12 cellular contexts compared by ENCODE assay signal in genomic region chr12:46963977-46964376, GRCh38.
DNase-seq lines count a peak whose midpoint lies in the region; ATAC-seq, FAIRE-seq and TF ChIP-seq lines count a peak whose summit lies in the region.
"Had no signal": no experiment of that assay in that cellular context is flagged by ENCODE, and none has a peak within 500 bp of the region (broad histone marks: within the 10 kb centered on the region; RNA-seq: fewer than 3 reads in every experiment).

No MANE protein-coding gene starts in this region.

- H2BK15ac ChIP-seq in mesenchymal stem cell (ENCODE audit: low read depth, poor library complexity, severe bottlenecking): no peak overlapping the region

- H3K4me2 ChIP-seq in HepG2 (ENCODE audit: low read depth, low read length) (no peak overlapping the region), mesenchymal stem cell (ENCODE audit: low read length, poor library complexity, severe bottlenecking) (no peak overlapping the region)

- CTCF ChIA-PET in HepG2 (lab: Yijun Ruan, JAX; ENCODE audit: low intra/inter-chr PET ratio, low total read pairs): no interaction called here
- CTCF ChIA-PET in activated CD4-positive, alpha-beta memory T cell treated with anti-CD3 and anti-CD28 coated beads for 36 hours (lab: Charles Lee): no interaction called here
- CTCF ChIA-PET in activated naive CD4-positive, alpha-beta T cell treated with anti-CD3 and anti-CD28 coated beads, Interleukin-2, amount 10 ng/mL, durations not matched to agents 7 days and 5 days (lab: Charles Lee): no interaction called here

- TF ChIP-seq EP300 in HepG2 (IDR thresholded peaks at IDR 0.05; ENCODE audit: low read depth in 2 of 2, low read length in 2 of 2): no peak
- no peak for TF ChIP-seq EP300 in HepG2 (CRISPR knock-in tag; IDR thresholded peaks at IDR 0.05; ENCODE audit: borderline replicate concordance)

- H2AK5ac ChIP-seq in mesenchymal stem cell (ENCODE audit: low read length, severe bottlenecking): peak overlapping the region; percentile 61

- no peak for TF ChIP-seq POLR2A in HepG2 (IDR thresholded peaks at IDR 0.05; ENCODE audit: insufficient read depth in 1 of 2, low read depth in 2 of 2, low read length in 2 of 2)

- intact Hi-C loops in HepG2 (cut with micrococcal nuclease; ENCODE audit: unreplicated experiment): no loop called here
- intact Hi-C loops in activated CD4-positive, alpha-beta memory T cell treated with anti-CD3 and anti-CD28 coated beads for 36 hours (cut with micrococcal nuclease): no loop called here

- H3K9ac ChIP-seq in liver (ENCODE audit: low read depth in 1 of 2, low read length in 2 of 2): no peak overlapping the region
- no peak overlapping the region for H3K9ac ChIP-seq in HepG2 (ENCODE audit: insufficient read depth, low read depth, low read length)
- no peak overlapping the region for H3K9ac ChIP-seq in mesenchymal stem cell (ENCODE audit: low read length)

- H3K36me3 Mint-ChIP-seq in naive thymus-derived CD8-positive, alpha-beta T cell: no peaks in the 10 kb centered on the region
- no peaks in the 10 kb centered on the region for H3K36me3 Mint-ChIP-seq in activated CD4-positive, alpha-beta memory T cell treated with anti-CD3 and anti-CD28 coated beads for 36 hours
- no peaks in the 10 kb centered on the region for H3K36me3 Mint-ChIP-seq in activated naive CD4-positive, alpha-beta T cell treated with anti-CD3 and anti-CD28 coated beads, Interleukin-2, amount 10 ng/mL, durations not matched to agents 7 days and 5 days

- no peak for DNase-seq in HepG2 (ENCODE audit: low spot score)
- no peak for DNase-seq in epithelial cell of prostate (ENCODE audit: low read depth, low spot score)
- no peak for DNase-seq in mesenchymal stem cell
- no peak for DNase-seq in naive thymus-derived CD8-positive, alpha-beta T cell
- DNase-seq in inferior parietal cortex (ENCODE audit: extremely low spot score): no peak
- no peak for DNase-seq in activated CD4-positive, alpha-beta memory T cell treated with anti-CD3 and anti-CD28 coated beads for 36 hours
- no peak for DNase-seq in activated naive CD4-positive, alpha-beta T cell treated with anti-CD3 and anti-CD28 coated beads, Interleukin-2, amount 10 ng/mL, durations not matched to agents 7 days and 5 days
- DNase-seq: activated CD4-positive, alpha-beta memory T cell treated with anti-CD3 and anti-CD28 coated beads, Interleukin-2, amount 10 ng/mL, durations not matched to agents 7 days and 5 days; NCI-H1417 treated with DMSO at 0.1 percent for 48 hours had no signal

- in situ Hi-C loops in HepG2 (cut with HindIII; ENCODE audit: extremely low pct_ligation_motif_present, low pct_unique_long_range_greater_than_20kb): no loop called here

- TF ChIP-seq RAD21 in liver (IDR thresholded peaks at IDR 0.05) (peak in 1 of 2 donors; percentile 60), HepG2 (CRISPR knock-in tag; IDR thresholded peaks at IDR 0.05) (no peak)

- BruUV-seq in HepG2 (replicated peaks; lab: Mats Ljungman, UMichigan): no TSS peak

- no peak overlapping the region for H2BK120ac ChIP-seq in mesenchymal stem cell (ENCODE audit: low read depth, low read length)

- H3K36me3 ChIP-seq in liver (ENCODE audit: control insufficient read depth in 4 of 4, insufficient read depth in 3 of 4, low read depth in 1 of 4, low read length in 3 of 4): no peaks in the 10 kb centered on the region
- H3K36me3 ChIP-seq in HepG2 (replicated peaks in 1 of 2; ENCODE audit: control insufficient read depth in 1 of 2, insufficient read depth in 2 of 2, low read length in 2 of 2): no peaks in the 10 kb centered on the region
- no peaks in the 10 kb centered on the region for H3K36me3 ChIP-seq in mesenchymal stem cell (ENCODE audit: control insufficient read depth in 1 of 2, insufficient read depth in 2 of 2, low read depth in 1 of 2, low read length in 2 of 2)
- H3K36me3 ChIP-seq: brain microvascular endothelial cell had no signal

- POLR2A ChIA-PET in HepG2 (lab: Yijun Ruan, JAX): interaction anchor here (0.6 kb wide), 1 partner anchor 433 kb away, joined by 3 read pairs; no protein-coding TSS in a partner anchor
- POLR2A ChIA-PET in naive thymus-derived CD8-positive, alpha-beta T cell (lab: Charles Lee): no interaction called here
- POLR2A ChIA-PET in activated CD4-positive, alpha-beta memory T cell treated with anti-CD3 and anti-CD28 coated beads for 36 hours (lab: Charles Lee): no interaction called here

- no peaks in the 10 kb centered on the region for H4K20me1 ChIP-seq in HepG2 (ENCODE audit: insufficient read depth, low read length)

- H3K14ac ChIP-seq in mesenchymal stem cell (ENCODE audit: low read length in 2 of 2): no peak overlapping the region

- H3K27me3 Mint-ChIP-seq in naive thymus-derived CD8-positive, alpha-beta T cell: peaks cover 0 to 5% (median 4%) of the 10 kb centered on the region in 5 donors
- peaks cover 5% of the 10 kb centered on the region for H3K27me3 Mint-ChIP-seq in activated CD4-positive, alpha-beta memory T cell treated with anti-CD3 and anti-CD28 coated beads for 36 hours
- peaks cover 13% of the 10 kb centered on the region for H3K27me3 Mint-ChIP-seq in activated naive CD4-positive, alpha-beta T cell treated with anti-CD3 and anti-CD28 coated beads, Interleukin-2, amount 10 ng/mL, durations not matched to agents 7 days and 5 days

- no peak overlapping the region for H2BK5ac ChIP-seq in mesenchymal stem cell (ENCODE audit: low read depth, low read length, poor library complexity, severe bottlenecking)

- TF ChIP-seq CTCF in liver (IDR thresholded peaks at IDR 0.05; ENCODE audit: low read depth, low read length, missing input control) (no peak), HepG2 (CRISPR knock-in tag; IDR thresholded peaks at IDR 0.05) (no peak)

- H3K79me1 ChIP-seq in mesenchymal stem cell (replicated peaks; ENCODE audit: low read length, poor library complexity, severe bottlenecking): no peaks in the 10 kb centered on the region

- WGBS in liver: 15% methylated on average over 3 of the region's 3 CpGs
- WGBS in HepG2 (ENCODE audit: low lambda C conversion rate): 2% methylated on average over 3 of the region's 3 CpGs
- WGBS in mesenchymal stem cell: 36% methylated on average over 3 of the region's 3 CpGs

- H3K4me1 ChIP-seq in liver (ENCODE audit: control insufficient read depth in 4 of 4, insufficient read depth in 4 of 4, low read length in 3 of 4) (peaks cover 6 to 22% (median 16%) of the 10 kb centered on the region in 4 donors), HepG2 (ENCODE audit: insufficient read depth, low read length) (peaks cover 7% of the 10 kb centered on the region), mesenchymal stem cell (ENCODE audit: control insufficient read depth, insufficient read depth, low read depth, low read length) (peaks cover 4% of the 10 kb centered on the region)

- no peak overlapping the region for H3K18ac ChIP-seq in mesenchymal stem cell (ENCODE audit: low read depth in 1 of 2, low read length in 2 of 2)

- peak overlapping the region in 1 of 2 experiments; percentile 6 for H2BK12ac ChIP-seq in mesenchymal stem cell (ENCODE audit: low read length in 2 of 2)

- H3K4me3 Mint-ChIP-seq in naive thymus-derived CD8-positive, alpha-beta T cell: no peak overlapping the region
- H3K4me3 Mint-ChIP-seq in activated CD4-positive, alpha-beta memory T cell treated with anti-CD3 and anti-CD28 coated beads for 36 hours: no peak overlapping the region
- H3K4me3 Mint-ChIP-seq in activated naive CD4-positive, alpha-beta T cell treated with anti-CD3 and anti-CD28 coated beads, Interleukin-2, amount 10 ng/mL, durations not matched to agents 7 days and 5 days: no peak overlapping the region
- H3K4me3 Mint-ChIP-seq: activated CD4-positive, alpha-beta memory T cell treated with anti-CD3 and anti-CD28 coated beads, Interleukin-2, amount 10 ng/mL, durations not matched to agents 7 days and 5 days had no signal

- no peaks in the 10 kb centered on the region for H3K79me2 ChIP-seq in HepG2 (ENCODE audit: insufficient read depth, low read length)

- no peak overlapping the region for H3K27ac Mint-ChIP-seq in naive thymus-derived CD8-positive, alpha-beta T cell
- H3K27ac Mint-ChIP-seq in activated CD4-positive, alpha-beta memory T cell treated with anti-CD3 and anti-CD28 coated beads for 36 hours: no peak overlapping the region
- no peak overlapping the region for H3K27ac Mint-ChIP-seq in activated naive CD4-positive, alpha-beta T cell treated with anti-CD3 and anti-CD28 coated beads, Interleukin-2, amount 10 ng/mL, durations not matched to agents 7 days and 5 days
- H3K27ac Mint-ChIP-seq: activated CD4-positive, alpha-beta memory T cell treated with anti-CD3 and anti-CD28 coated beads, Interleukin-2, amount 10 ng/mL, durations not matched to agents 7 days and 5 days had no signal

- no peaks in the 10 kb centered on the region for H3K4me1 Mint-ChIP-seq in naive thymus-derived CD8-positive, alpha-beta T cell
- no peaks in the 10 kb centered on the region for H3K4me1 Mint-ChIP-seq in activated CD4-positive, alpha-beta memory T cell treated with anti-CD3 and anti-CD28 coated beads for 36 hours (ENCODE audit: low read depth)
- H3K4me1 Mint-ChIP-seq in activated naive CD4-positive, alpha-beta T cell treated with anti-CD3 and anti-CD28 coated beads, Interleukin-2, amount 10 ng/mL, durations not matched to agents 7 days and 5 days: no peaks in the 10 kb centered on the region
- H3K4me1 Mint-ChIP-seq: activated CD4-positive, alpha-beta memory T cell treated with anti-CD3 and anti-CD28 coated beads, Interleukin-2, amount 10 ng/mL, durations not matched to agents 7 days and 5 days had no signal

- H4K8ac ChIP-seq in mesenchymal stem cell (ENCODE audit: low read length): no peak overlapping the region

- peak overlapping the region in 1 of 2 experiments; percentile 28 for H3K4ac ChIP-seq in mesenchymal stem cell (ENCODE audit: low read depth in 1 of 2, low read length in 2 of 2)

- H3K27ac ChIP-seq in liver (ENCODE audit: low read depth in 1 of 2, low read length in 2 of 2): no peak overlapping the region
- H3K27ac ChIP-seq in HepG2 (ENCODE audit: extremely low read length, insufficient read depth, low read length): no peak overlapping the region
- H3K27ac ChIP-seq in epithelial cell of prostate: peak overlapping the region; percentile 61
- H3K27ac ChIP-seq in mesenchymal stem cell (ENCODE audit: low read length, poor library complexity, severe bottlenecking): peak overlapping the region; percentile 52
- H3K27ac ChIP-seq: brain microvascular endothelial cell, SK-N-MC had no signal

- H2AFZ ChIP-seq in HepG2 (ENCODE audit: low read length) (no peak overlapping the region), mesenchymal stem cell (ENCODE audit: low read depth, low read length) (no peak overlapping the region)

- H4K91ac ChIP-seq in mesenchymal stem cell (ENCODE audit: low read length): no peak overlapping the region

- FAIRE-seq in HepG2 (lab: Jason Lieb, UNC): no peak

- H3K9me3 ChIP-seq in liver (ENCODE audit: control insufficient read depth in 4 of 4, low read length in 3 of 4) (no peaks in the 10 kb centered on the region), HepG2 (ENCODE audit: low read length) (no peaks in the 10 kb centered on the region), mesenchymal stem cell (ENCODE audit: control insufficient read depth, low read length) (no peaks in the 10 kb centered on the region)

- no peaks in the 10 kb centered on the region for H3K9me3 Mint-ChIP-seq in naive thymus-derived CD8-positive, alpha-beta T cell
- no peaks in the 10 kb centered on the region for H3K9me3 Mint-ChIP-seq in activated CD4-positive, alpha-beta memory T cell treated with anti-CD3 and anti-CD28 coated beads for 36 hours
- no peaks in the 10 kb centered on the region for H3K9me3 Mint-ChIP-seq in activated naive CD4-positive, alpha-beta T cell treated with anti-CD3 and anti-CD28 coated beads, Interleukin-2, amount 10 ng/mL, durations not matched to agents 7 days and 5 days
- H3K9me3 Mint-ChIP-seq: activated CD4-positive, alpha-beta memory T cell treated with anti-CD3 and anti-CD28 coated beads, Interleukin-2, amount 10 ng/mL, durations not matched to agents 7 days and 5 days had no signal

- no peak overlapping the region for H3K4me3 ChIP-seq in liver (ENCODE audit: low read depth in 1 of 3, low read length in 3 of 3)
- H3K4me3 ChIP-seq in HepG2 (replicated peaks in 1 of 3; ENCODE audit: insufficient read depth in 1 of 3, low read depth in 2 of 3, low read length in 3 of 3): no peak overlapping the region
- H3K4me3 ChIP-seq in mesenchymal stem cell (ENCODE audit: insufficient read depth in 1 of 2, low read depth in 1 of 2, low read length in 2 of 2): no peak overlapping the region
- H3K4me3 ChIP-seq: SK-N-MC had no signal

- ATAC-seq in HepG2: no peak
- no peak for ATAC-seq in naive thymus-derived CD8-positive, alpha-beta T cell

- no peaks in the 10 kb centered on the region for H3K27me3 ChIP-seq in liver (ENCODE audit: control insufficient read depth in 4 of 4, insufficient read depth in 4 of 4, low read length in 3 of 4)
- peaks cover 0 to 1% of the 10 kb centered on the region in 2 experiments; a peak in 1 of 5 replicates for H3K27me3 ChIP-seq in HepG2 (ENCODE audit: control insufficient read depth in 1 of 2, insufficient read depth in 2 of 2, low read length in 2 of 2)
- no peaks in the 10 kb centered on the region for H3K27me3 ChIP-seq in mesenchymal stem cell (ENCODE audit: control insufficient read depth in 1 of 2, insufficient read depth in 1 of 2, low read length in 2 of 2)
- H3K27me3 ChIP-seq: brain microvascular endothelial cell had no signal

- H3K23ac ChIP-seq in mesenchymal stem cell (ENCODE audit: low read length in 2 of 2): no peak overlapping the region

Comparison
In these comparisons a context has a peak if more than half of its experiments do, and no peak if none do; other contexts are left out.
1. H3K27ac ChIP-seq: peak in epithelial cell of prostate (single experiment) and mesenchymal stem cell (single experiment); none in liver (0 of 2) and HepG2 (single experiment).